ENCODE assay signal across 16 cellular contexts in the genomic region with DNA sequence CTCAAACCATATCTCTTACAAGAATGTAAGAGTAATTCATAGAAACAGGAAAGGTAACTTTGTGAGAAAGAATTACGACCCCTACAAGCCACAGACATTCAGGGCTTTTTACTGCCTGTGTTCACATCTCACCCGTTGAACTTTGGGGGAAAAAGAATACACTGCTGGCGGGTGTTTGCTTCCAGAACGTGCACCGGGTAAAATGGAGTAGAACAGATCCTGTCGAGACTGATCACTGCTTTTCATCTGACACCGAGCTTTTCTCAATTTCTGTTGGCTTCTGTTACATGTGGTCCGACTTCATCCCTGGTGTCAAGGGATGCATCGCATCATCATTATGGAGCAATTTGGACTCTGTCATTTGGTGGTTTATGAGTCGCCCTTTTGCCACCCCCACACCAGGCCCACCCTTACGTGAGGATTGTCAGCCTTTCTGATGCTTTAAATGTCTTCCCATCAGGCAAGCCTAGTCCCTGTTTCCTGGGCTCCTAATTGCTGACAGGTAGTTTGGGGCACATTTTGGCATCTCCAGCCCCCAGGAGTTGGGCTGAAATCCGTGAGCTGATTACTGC.
DNase-seq lines count a peak whose midpoint lies in the region; ATAC-seq and TF ChIP-seq lines count a peak whose summit lies in the region.
"Had no signal": no experiment of that assay in that cellular context is flagged by ENCODE, and none has a peak within 500 bp of the region (broad histone marks: within the 10 kb centered on the region; RNA-seq: fewer than 3 reads in every experiment).

No MANE protein-coding gene starts in this region.

- no peaks in the 10 kb centered on the region for H3K27me3 Mint-ChIP-seq in activated T-cell treated with anti-CD3 and anti-CD28 coated beads, Interleukin-2, amount 50 U/mL, for 4 hours (ENCODE audit: low read depth)
- H3K27me3 Mint-ChIP-seq in type B pancreatic cell, result peaks cover 9% of the 10 kb centered on the region

- H3K27ac Mint-ChIP-seq in type B pancreatic cell, result peak overlapping the region; percentile 78

- H3K4me3 Mint-ChIP-seq in activated T-cell treated with anti-CD3 and anti-CD28 coated beads, Interleukin-2, amount 50 U/mL, for 4 hours, result peak overlapping the region; percentile 66
- H3K4me3 Mint-ChIP-seq in type B pancreatic cell, result peak overlapping the region; percentile 35
- H3K4me3 Mint-ChIP-seq: naive B cell had no signal

- H3K36me3 Mint-ChIP-seq in activated T-cell treated with anti-CD3 and anti-CD28 coated beads, Interleukin-2, amount 50 U/mL, for 4 hours (ENCODE audit: insufficient read depth), result peaks cover 4% of the 10 kb centered on the region
- no peaks in the 10 kb centered on the region for H3K36me3 Mint-ChIP-seq in type B pancreatic cell

- DNase-seq in activated naive CD4-positive, alpha-beta T cell treated with Interleukin-2 at 50 U/mL for 16 hours, result peak; percentile 17
- DNase-seq in activated naive CD4-positive, alpha-beta T cell (lab: John Stamatoyannopoulos, UW), result no peak
- no peak for DNase-seq in activated T-cell treated with anti-CD3 and anti-CD28 coated beads, Interleukin-2, amount 50 U/mL, for 4 hours
- peak; percentile 19 for DNase-seq in iris pigment epithelial cell (ENCODE audit: low read depth)
- no peak for DNase-seq in type B pancreatic cell (ENCODE audit: extremely low spot score, unreplicated experiment)
- no peak for DNase-seq in NOMO-1 treated with DMSO at 0.1 percent for 48 hours (lab: John Stamatoyannopoulos, UW; ENCODE audit: unreplicated experiment)
- DNase-seq in T-helper 9 cell, result no peak
- no peak for DNase-seq in DMS 273 (lab: John Stamatoyannopoulos, UW; ENCODE audit: unreplicated experiment)
- DNase-seq: ACHN, cerebellar nuclear complex, EL, islet precursor cell, naive B cell, NCI-H1105 treated with DMSO at 0.1 percent for 48 hours, NCI-H748 treated with DMSO at 0.1 percent for 48 hours had no signal

- no peak for TF ChIP-seq CTCF in type B pancreatic cell (conservative IDR thresholded peaks at IDR 0.05)

- H3K9me3 Mint-ChIP-seq in activated T-cell treated with anti-CD3 and anti-CD28 coated beads, Interleukin-2, amount 50 U/mL, for 4 hours, result peaks cover 15% of the 10 kb centered on the region
- H3K9me3 Mint-ChIP-seq in type B pancreatic cell, result peaks cover 5% of the 10 kb centered on the region

- ATAC-seq in activated T-cell treated with anti-CD3 and anti-CD28 coated beads, Interleukin-2, amount 50 U/mL, for 4 hours, result peak; percentile 23 to 49
- ATAC-seq: SK-N-SH treated with all-trans-retinoic acid at 6 μM for 48 hours had no signal

- peaks cover 75% of the 10 kb centered on the region for H3K4me1 Mint-ChIP-seq in activated T-cell treated with anti-CD3 and anti-CD28 coated beads, Interleukin-2, amount 50 U/mL, for 4 hours (ENCODE audit: low read depth)
- H3K4me1 Mint-ChIP-seq in type B pancreatic cell (ENCODE audit: unreplicated experiment), result peaks cover 19% of the 10 kb centered on the region

Comparison
In these comparisons a context has a peak if more than half of its experiments do, and no peak if none do; other contexts are left out.
1. DNase-seq: peak in activated naive CD4-positive, alpha-beta T cell treated with Interleukin-2 at 50 U/mL for 16 hours (single experiment) and iris pigment epithelial cell (single experiment); none in activated naive CD4-positive, alpha-beta T cell (0 of 4), activated T-cell treated with anti-CD3 and anti-CD28 coated beads, Interleukin-2, amount 50 U/mL, for 4 hours (single experiment), type B pancreatic cell (single experiment), NOMO-1 treated with DMSO at 0.1 percent for 48 hours (single experiment), T-helper 9 cell (single experiment) and DMS 273 (single experiment).